ENCODE assay signal across 1 cellular context in genomic region chr4:105305019-105305836, GRCh38.
TF ChIP-seq lines count a peak whose summit lies in the region.

No MANE protein-coding gene starts in this region.

TF ChIP-seq in GM12878, 131 proteins besides CTCF, POLR2A, EP300 and RAD21 (continued from another document and continues in another):
- TF ChIP-seq CEBPZ (IDR thresholded peaks at IDR 0.05; ENCODE audit: low read depth, low read length) (no peak), ZSCAN29 (IDR thresholded peaks at IDR 0.05) (no peak), FOXK2 (IDR thresholded peaks at IDR 0.05) (no peak), ESRRA (IDR thresholded peaks at IDR 0.05; ENCODE audit: low read length) (no peak), RELA (IDR thresholded peaks at IDR 0.05; ENCODE audit: borderline replicate concordance, partially characterized antibody) (no peak), SUZ12 (IDR thresholded peaks at IDR 0.05; ENCODE audit: unreplicated experiment) (no peak), SP1 (IDR thresholded peaks at IDR 0.05; ENCODE audit: low read depth, low read length) (no peak), PAX5 (IDR thresholded peaks at IDR 0.05; ENCODE audit: borderline replicate concordance, low read depth, low read length) (no peak; the same call in 1 of the 2 replicates), CREB1 (IDR thresholded peaks at IDR 0.05; ENCODE audit: low read depth) (peak; percentile 67), E2F4 (IDR thresholded peaks at IDR 0.05; ENCODE audit: low read depth, low read length) (no peak), BHLHE40 (IDR thresholded peaks at IDR 0.05; ENCODE audit: borderline replicate concordance in 1 of 2, low read depth in 2 of 2, low read length in 1 of 2) (peak; percentile 10 to 39; a peak in 1 of 4 replicates), NFYA (IDR thresholded peaks at IDR 0.05; ENCODE audit: borderline replicate concordance, low read depth, low read length) (no peak), STAT3 (IDR thresholded peaks at IDR 0.05; ENCODE audit: low read depth, low read length) (no peak), SREBF2 (IDR thresholded peaks at IDR 0.05; ENCODE audit: low read length) (no peak), FOXM1 (IDR thresholded peaks at IDR 0.05; ENCODE audit: low read depth, low read length) (peak; percentile 86), RAD51 (IDR thresholded peaks at IDR 0.05) (no peak), CBFB (IDR thresholded peaks at IDR 0.05; ENCODE audit: low read depth) (no peak), ZNF274 (IDR thresholded peaks at IDR 0.05; ENCODE audit: insufficient read depth, insufficient read length) (no peak), ETV6 (conservative IDR thresholded peaks at IDR 0.05 in 1 of 2, IDR thresholded peaks at IDR 0.05 in 1 of 2; ENCODE audit: borderline replicate concordance in 1 of 2, low read depth in 1 of 2) (peak in 1 of 2 experiments; percentile 94; a peak in 2 of 4 replicates), PML (IDR thresholded peaks at IDR 0.05; ENCODE audit: low read length) (peak; percentile 48; the same call in 1 of the 2 replicates), RB1 (IDR thresholded peaks at IDR 0.05; ENCODE audit: borderline replicate concordance) (no peak), ZBTB33 (IDR thresholded peaks at IDR 0.05) (no peak), IRF5 (IDR thresholded peaks at IDR 0.05; ENCODE audit: borderline replicate concordance) (no peak), MEF2B (IDR thresholded peaks at IDR 0.05; ENCODE audit: partially characterized antibody, poor library complexity, severe bottlenecking) (peak; percentile 74), IRF3 (IDR thresholded peaks at IDR 0.05) (no peak), ZBTB11 (CRISPR knock-in tag; IDR thresholded peaks at IDR 0.05) (no peak), MYB (IDR thresholded peaks at IDR 0.05; ENCODE audit: borderline replicate concordance, low read depth, low read length) (no peak), TBL1XR1 (IDR thresholded peaks at IDR 0.05; ENCODE audit: low read depth, low read length) (no peak), BACH1 (IDR thresholded peaks at IDR 0.05; ENCODE audit: borderline replicate concordance) (no peak), SUPT20H (IDR thresholded peaks at IDR 0.05; ENCODE audit: borderline replicate concordance, control insufficient read depth, low read depth, low read length) (no peak), CUX1 (IDR thresholded peaks at IDR 0.05; ENCODE audit: insufficient replicate concordance, low read depth, low read length) (peak; percentile 51), RELB (IDR thresholded peaks at IDR 0.05; ENCODE audit: low read depth) (no peak), EGR1 (IDR thresholded peaks at IDR 0.05; ENCODE audit: borderline replicate concordance in 1 of 2, low read depth in 2 of 2, low read length in 2 of 2) (no peak), JUND (IDR thresholded peaks at IDR 0.05; ENCODE audit: low read depth, low read length) (no peak), MYC (IDR thresholded peaks at IDR 0.05; ENCODE audit: insufficient read depth, insufficient read length, insufficient replicate concordance, low read length, severe bottlenecking) (no peak), SIX5 (IDR thresholded peaks at IDR 0.05; ENCODE audit: low read depth, low read length, severe bottlenecking) (no peak), HDAC6 (IDR thresholded peaks at IDR 0.05; ENCODE audit: unreplicated experiment) (no peak), CBX5 (IDR thresholded peaks at IDR 0.05; ENCODE audit: low read depth) (0 out of 2 replicates have a peak, but pooled peaks have one; percentile 40), HDAC2 (IDR thresholded peaks at IDR 0.05) (no peak), ZNF217 (IDR thresholded peaks at IDR 0.05) (no peak), LARP7 (IDR thresholded peaks at IDR 0.05) (no peak), POU2F2 (IDR thresholded peaks at IDR 0.05; ENCODE audit: borderline replicate concordance, low read depth, low read length) (no peak)
